ENCODE assay signal across 8 cellular contexts in genomic region chr17:82963104-82963950, GRCh38.
DNase-seq lines count a peak whose midpoint lies in the region; ATAC-seq lines count a peak whose summit lies in the region.

No MANE protein-coding gene starts in this region.

- H3K36me3 Mint-ChIP-seq in dendritic cell treated with granulocyte-macrophage colony-stimulating factor and Interleukin-4, amounts not matched to agents 40 ng/mL and 50 ng/mL, for 4 days (ENCODE audit: low read depth), result peaks cover 38% of the 10 kb centered on the region

- peak; percentile 18 for DNase-seq in stimulated activated CD4-positive, alpha-beta T cell treated with anti-CD3 and anti-CD28 coated beads, Interleukin-12 subunit alpha, Interleukin-12 subunit beta, amount 100 ng/mL, for 4 hours
- DNase-seq in stimulated activated CD4-positive, alpha-beta T cell treated with anti-CD3 and anti-CD28 coated beads, Interleukin-4, amount 100 ng/mL, for 4 hours, result no peak
- DNase-seq in SK-N-DZ (ENCODE audit: low spot score) (peak; percentile 51), kidney tubule cell (ENCODE audit: low spot score) (peak; percentile 63), SHP77 treated with DMSO at 0.1 percent for 48 hours (lab: John Stamatoyannopoulos, UW) (no peak)
- peak; percentile 57 for DNase-seq in stimulated activated CD8-positive, alpha-beta memory T cell treated with anti-CD3 and anti-CD28 coated beads, Interleukin-4, amount 100 ng/mL, for 48 hours

- no peaks in the 10 kb centered on the region for H3K27me3 Mint-ChIP-seq in dendritic cell treated with granulocyte-macrophage colony-stimulating factor and Interleukin-4, amounts not matched to agents 40 ng/mL and 50 ng/mL, for 4 days

- H3K9me3 Mint-ChIP-seq in dendritic cell treated with granulocyte-macrophage colony-stimulating factor and Interleukin-4, amounts not matched to agents 40 ng/mL and 50 ng/mL, for 4 days, result no peaks in the 10 kb centered on the region

- intact Hi-C loops in dendritic cell treated with granulocyte-macrophage colony-stimulating factor and Interleukin-4, amounts not matched to agents 40 ng/mL and 50 ng/mL, for 4 days (cut with micrococcal nuclease), result loop anchor here (5.0 kb wide), 2 partner anchors 89 to 119 kb away; no protein-coding TSS in a partner anchor

- ATAC-seq in HG02852 (IDR thresholded peaks at IDR 0.05; ENCODE audit: unreplicated experiment), result no peak

- H3K4me1 Mint-ChIP-seq in dendritic cell treated with granulocyte-macrophage colony-stimulating factor and Interleukin-4, amounts not matched to agents 40 ng/mL and 50 ng/mL, for 4 days (ENCODE audit: low read depth), result peaks cover 31% of the 10 kb centered on the region

- H3K27ac Mint-ChIP-seq in dendritic cell treated with granulocyte-macrophage colony-stimulating factor and Interleukin-4, amounts not matched to agents 40 ng/mL and 50 ng/mL, for 4 days, result peak overlapping the region; percentile 79

- H3K4me3 Mint-ChIP-seq in dendritic cell treated with granulocyte-macrophage colony-stimulating factor and Interleukin-4, amounts not matched to agents 40 ng/mL and 50 ng/mL, for 4 days, result peak overlapping the region; percentile 62

Comparison
In these comparisons a context has a peak if more than half of its experiments do, and no peak if none do; other contexts are left out.
1. DNase-seq: peak in stimulated activated CD4-positive, alpha-beta T cell treated with anti-CD3 and anti-CD28 coated beads, Interleukin-12 subunit alpha, Interleukin-12 subunit beta, amount 100 ng/mL, for 4 hours (single experiment), SK-N-DZ (single experiment), kidney tubule cell (single experiment) and stimulated activated CD8-positive, alpha-beta memory T cell treated with anti-CD3 and anti-CD28 coated beads, Interleukin-4, amount 100 ng/mL, for 48 hours (single experiment); none in stimulated activated CD4-positive, alpha-beta T cell treated with anti-CD3 and anti-CD28 coated beads, Interleukin-4, amount 100 ng/mL, for 4 hours (0 of 2) and SHP77 treated with DMSO at 0.1 percent for 48 hours (single experiment).